ENCODE assay signal across 9 cellular contexts in genomic region chr20:53950031-53950430, GRCh38.
DNase-seq lines count a peak whose midpoint lies in the region; ATAC-seq and TF ChIP-seq lines count a peak whose summit lies in the region.
"Had no signal": no experiment of that assay in that cellular context is flagged by ENCODE, and none has a peak within 500 bp of the region (broad histone marks: within the 10 kb centered on the region; RNA-seq: fewer than 3 reads in every experiment).

No MANE protein-coding gene starts in this region.

- H3K36me3 Mint-ChIP-seq in T-helper 1 cell treated with Interleukin-12 subunit alpha and Interleukin-12 subunit beta and Interleukin-4 antibody, amounts not matched to agents 30 μg/mL and 1 μg/mL, for 36 hours (ENCODE audit: low read depth): peaks cover 10% of the 10 kb centered on the region
- H3K36me3 Mint-ChIP-seq in nephron progenitor cell (ENCODE audit: low read depth): peaks cover 14% of the 10 kb centered on the region

- H3K4me1 Mint-ChIP-seq in T-helper 1 cell treated with Interleukin-12 subunit alpha and Interleukin-12 subunit beta and Interleukin-4 antibody, amounts not matched to agents 30 μg/mL and 1 μg/mL, for 36 hours (ENCODE audit: low read depth): peaks cover 31% of the 10 kb centered on the region
- H3K4me1 Mint-ChIP-seq in nephron progenitor cell: peaks cover 16% of the 10 kb centered on the region
- H3K4me1 Mint-ChIP-seq: GM23338 had no signal

- TF ChIP-seq CTCF in KMS-11 (conservative IDR thresholded peaks at IDR 0.05; ENCODE audit: low read depth, low read length) (no peak), nephron progenitor cell (IDR thresholded peaks at IDR 0.05) (no peak)

- H3K9me3 Mint-ChIP-seq in T-helper 1 cell treated with Interleukin-12 subunit alpha and Interleukin-12 subunit beta and Interleukin-4 antibody, amounts not matched to agents 30 μg/mL and 1 μg/mL, for 36 hours: peaks cover 16% of the 10 kb centered on the region
- peaks cover 35% of the 10 kb centered on the region for H3K9me3 Mint-ChIP-seq in nephron progenitor cell

- H3K27ac Mint-ChIP-seq in T-helper 1 cell treated with Interleukin-12 subunit alpha and Interleukin-12 subunit beta and Interleukin-4 antibody, amounts not matched to agents 30 μg/mL and 1 μg/mL, for 36 hours: peak overlapping the region; percentile 99
- peak overlapping the region; percentile 5 for H3K27ac Mint-ChIP-seq in nephron progenitor cell
- H3K27ac Mint-ChIP-seq: GM23338 had no signal

- H3K4me2 ChIP-seq in KMS-11: peak overlapping the region; percentile 67
- H3K4me2 ChIP-seq: GM23338 had no signal

- H3K4me3 Mint-ChIP-seq in T-helper 1 cell treated with Interleukin-12 subunit alpha and Interleukin-12 subunit beta and Interleukin-4 antibody, amounts not matched to agents 30 μg/mL and 1 μg/mL, for 36 hours: peak overlapping the region; percentile 35
- no peak overlapping the region for H3K4me3 Mint-ChIP-seq in nephron progenitor cell
- H3K4me3 Mint-ChIP-seq: GM23338 had no signal

- H3K27me3 ChIP-seq in KMS-11 (ENCODE audit: insufficient read depth, low read depth): no peaks in the 10 kb centered on the region

- no peaks in the 10 kb centered on the region for H3K79me2 ChIP-seq in KMS-11 (ENCODE audit: insufficient read depth, low read depth)

- peak overlapping the region; percentile 31; the same call in 1 of the 2 replicates for H3K27ac ChIP-seq in KMS-11

- H4K20me1 ChIP-seq in KMS-11 (ENCODE audit: insufficient read depth): no peaks in the 10 kb centered on the region

- DNase-seq in T-helper 1 cell (no peak), amniotic epithelial cell (ENCODE audit: low read depth) (peak; percentile 78), nephron progenitor cell (no peak), NCI-H526 (lab: John Stamatoyannopoulos, UW) (no peak), C1 segment of cervical spinal cord (lab: John Stamatoyannopoulos, UW) (no peak)

- H2AFZ ChIP-seq in KMS-11 (ENCODE audit: low read depth): peak overlapping the region; percentile 77; the same call in 1 of the 2 replicates
- H2AFZ ChIP-seq: GM23338 had no signal

- no peak for ATAC-seq in esophagus mucosa
- ATAC-seq: GM23338 had no signal

- H3K4me1 ChIP-seq in KMS-11 (ENCODE audit: low read depth, poor library complexity, severe bottlenecking): peaks cover 27% of the 10 kb centered on the region

- peaks cover 4% of the 10 kb centered on the region for H3K27me3 Mint-ChIP-seq in T-helper 1 cell treated with Interleukin-12 subunit alpha and Interleukin-12 subunit beta and Interleukin-4 antibody, amounts not matched to agents 30 μg/mL and 1 μg/mL, for 36 hours (ENCODE audit: low read depth)
- no peaks in the 10 kb centered on the region for H3K27me3 Mint-ChIP-seq in nephron progenitor cell (ENCODE audit: low read depth, poor library complexity)

- H3K4me3 ChIP-seq in KMS-11 (IDR thresholded peaks at IDR 0.05; ENCODE audit: insufficient read depth, low read depth, low read length): no peak overlapping the region
- H3K4me3 ChIP-seq: GM23338 had no signal

- no peaks in the 10 kb centered on the region for H3K36me3 ChIP-seq in KMS-11 (ENCODE audit: insufficient read depth)

- H3K9ac ChIP-seq in KMS-11: peak overlapping the region; percentile 25; the same call in 1 of the 2 replicates
